27 cellular contexts compared by ENCODE assay signal in genomic region chr9:135021393-135021789, GRCh38.
DNase-seq lines count a peak whose midpoint lies in the region; ATAC-seq, FAIRE-seq and TF ChIP-seq lines count a peak whose summit lies in the region.
"Had no signal": no experiment of that assay in that cellular context is flagged by ENCODE, and none has a peak within 500 bp of the region (broad histone marks: within the 10 kb centered on the region; RNA-seq: fewer than 3 reads in every experiment).

No MANE protein-coding gene starts in this region.

- H3K79me2 ChIP-seq in neural cell (replicated peaks; ENCODE audit: insufficient read depth, low read length) (no peaks in the 10 kb centered on the region), osteoblast (ENCODE audit: insufficient read depth, low read length) (no peaks in the 10 kb centered on the region)

- DNase-seq in cardiac septum (ENCODE audit: low spot score) (peak; percentile 70), right cardiac atrium (no peak), osteoblast (ENCODE audit: insufficient read length, low spot score, missing footprints) (peak; percentile 62), GM12892 (ENCODE audit: insufficient read length) (no peak)
- no peak for DNase-seq in CD8-positive, alpha-beta T cell
- DNase-seq in stimulated activated naive CD4-positive, alpha-beta T cell (lab: John Stamatoyannopoulos, UW): no peak
- DNase-seq: 8988T; ACHN; AML-193; BE2C; CD4-positive, CD25-positive, alpha-beta regulatory T cell; CD8-positive, alpha-beta memory T cell; DMS 273 treated with DMSO at 0.1 percent for 48 hours; DMS79; EL; GDM1; HFFc6 had no signal

- no peaks in the 10 kb centered on the region for H3K9me2 ChIP-seq in neural cell (ENCODE audit: insufficient read depth, low read length)

- H3K4me3 Mint-ChIP-seq in CD8-positive, alpha-beta T cell: no peak overlapping the region
- H3K4me3 Mint-ChIP-seq: CD4-positive, CD25-positive, alpha-beta regulatory T cell; CD8-positive, alpha-beta memory T cell; GM23338; HFFc6 had no signal

- peaks cover 3% of the 10 kb centered on the region for H3K27me3 Mint-ChIP-seq in CD8-positive, alpha-beta T cell (ENCODE audit: low read depth)

- no peaks in the 10 kb centered on the region for H3K36me3 Mint-ChIP-seq in CD8-positive, alpha-beta T cell
- H3K36me3 Mint-ChIP-seq: CD4-positive, CD25-positive, alpha-beta regulatory T cell; CD8-positive, alpha-beta memory T cell had no signal

- 75% methylated on average over 8 of the region's 8 CpGs for WGBS in right cardiac atrium

- no peak for FAIRE-seq in GM12892 (lab: Jason Lieb, UNC)
- FAIRE-seq: A549, D721Med, GM12878, GM18507, H54 had no signal

- H3K9me3 ChIP-seq in right cardiac atrium (ENCODE audit: control insufficient read depth, low read length) (no peaks in the 10 kb centered on the region), neural cell (ENCODE audit: low read length) (no peaks in the 10 kb centered on the region), osteoblast (ENCODE audit: low read depth, low read length) (no peaks in the 10 kb centered on the region)
- peaks cover 0 to 11% (median 6%) of the 10 kb centered on the region in 11 experiments; a peak in 7 of 22 replicates for H3K9me3 ChIP-seq in BLaER1 treated with 17β-estradiol and CSF1 and Interleukin-3, amounts not matched to agents 10 nM and 100 nM (replicated peaks in 1 of 11)
- no peaks in the 10 kb centered on the region for H3K9me3 ChIP-seq in CD8-positive, alpha-beta T cell (ENCODE audit: low read length)
- H3K9me3 ChIP-seq: BE2C had no signal

- TF ChIP-seq POLR2A in GM12892 (IDR thresholded peaks at IDR 0.05; ENCODE audit: low read depth, low read length): no peak

- H3K9ac ChIP-seq in BLaER1 treated with 17β-estradiol and CSF1 and Interleukin-3, amounts not matched to agents 10 nM and 100 nM: peak overlapping the region in 1 of 11 experiments; percentile 7; a peak in 2 of 22 replicates
- peak overlapping the region; percentile 0 for H3K9ac ChIP-seq in neural cell (ENCODE audit: low read length)

- no peaks in the 10 kb centered on the region for H3K9me3 Mint-ChIP-seq in CD8-positive, alpha-beta T cell
- H3K9me3 Mint-ChIP-seq: CD4-positive, CD25-positive, alpha-beta regulatory T cell; CD8-positive, alpha-beta memory T cell; HFFc6 had no signal

- H2AFZ ChIP-seq in neural cell (ENCODE audit: low read depth, low read length) (no peak overlapping the region), osteoblast (ENCODE audit: low read length) (no peak overlapping the region)
- H2AFZ ChIP-seq: GM23338 had no signal

- no peak for ATAC-seq in right cardiac atrium
- no peak for ATAC-seq in CD8-positive, alpha-beta T cell
- ATAC-seq: A549, GM12878, GM23338 had no signal

- H4K20me1 ChIP-seq in BLaER1 treated with 17β-estradiol and CSF1 and Interleukin-3, amounts not matched to agents 10 nM and 100 nM: no peaks in the 10 kb centered on the region; a peak in 1 of 22 replicates
- no peaks in the 10 kb centered on the region for H4K20me1 ChIP-seq in neural cell (ENCODE audit: insufficient read depth)
- no peaks in the 10 kb centered on the region for H4K20me1 ChIP-seq in osteoblast (ENCODE audit: insufficient read depth, low read length)

- TF ChIP-seq RAD21 in neural cell (conservative IDR thresholded peaks at IDR 0.05): no peak

- CTCF ChIA-PET in CD8-positive, alpha-beta T cell (lab: Charles Lee): no interaction called here

- H3K4me3 ChIP-seq in right cardiac atrium (ENCODE audit: low read length) (no peak overlapping the region), neural cell (ENCODE audit: low read length) (no peak overlapping the region), osteoblast (ENCODE audit: insufficient read depth, low read length) (no peak overlapping the region)
- H3K4me3 ChIP-seq in BLaER1 treated with 17β-estradiol and CSF1 and Interleukin-3, amounts not matched to agents 10 nM and 100 nM: no peak overlapping the region; a peak in 1 of 20 replicates
- no peak overlapping the region for H3K4me3 ChIP-seq in CD8-positive, alpha-beta T cell (ENCODE audit: low read depth, low read length)
- H3K4me3 ChIP-seq: A549, GM12878, GM23338, HAP-1 had no signal

- no peaks in the 10 kb centered on the region for H3F3A ChIP-seq in neural cell (ENCODE audit: insufficient read depth, low read length, poor library complexity, severe bottlenecking)

- TF ChIP-seq CTCF in neural cell (IDR thresholded peaks at IDR 0.05; ENCODE audit: poor library complexity, severe bottlenecking) (no peak), osteoblast (IDR thresholded peaks at IDR 0.05; ENCODE audit: extremely low read depth, low read depth, low read length) (no peak)
- TF ChIP-seq CTCF in CD8-positive, alpha-beta T cell (IDR thresholded peaks at IDR 0.05): no peak

- H3K4me1 Mint-ChIP-seq in CD8-positive, alpha-beta T cell (ENCODE audit: low read depth): no peaks in the 10 kb centered on the region
- H3K4me1 Mint-ChIP-seq: CD4-positive, CD25-positive, alpha-beta regulatory T cell; CD8-positive, alpha-beta memory T cell; GM23338 had no signal

- POLR2A ChIA-PET in CD8-positive, alpha-beta T cell (lab: Charles Lee): no interaction called here

- H3K4me1 ChIP-seq in right cardiac atrium (ENCODE audit: control insufficient read depth, insufficient read depth, low read length) (no peaks in the 10 kb centered on the region), osteoblast (ENCODE audit: insufficient read depth, low read length) (no peaks in the 10 kb centered on the region)
- H3K4me1 ChIP-seq in BLaER1 treated with 17β-estradiol and CSF1 and Interleukin-3, amounts not matched to agents 10 nM and 100 nM: peaks cover 42 to 72% (median 70%) of the 10 kb centered on the region in 10 experiments
- no peaks in the 10 kb centered on the region for H3K4me1 ChIP-seq in CD8-positive, alpha-beta T cell (ENCODE audit: insufficient read depth, low read length)
- H3K4me1 ChIP-seq: A549, HAP-1 had no signal

- intact Hi-C loops in cardiac septum (cut with DNase I) (no loop called here), right cardiac atrium (cut with DNase I) (no loop called here)
- intact Hi-C loops in CD8-positive, alpha-beta T cell (cut with DNase I, micrococcal nuclease): no loop called here

- H3K27ac ChIP-seq in right cardiac atrium (ENCODE audit: low read length) (no peak overlapping the region), neural cell (ENCODE audit: low read length) (peak overlapping the region; percentile 24), osteoblast (ENCODE audit: low read depth, low read length) (no peak overlapping the region)
- peak overlapping the region in 1 of 11 experiments; percentile 23; a peak in 2 of 22 replicates for H3K27ac ChIP-seq in BLaER1 treated with 17β-estradiol and CSF1 and Interleukin-3, amounts not matched to agents 10 nM and 100 nM
- H3K27ac ChIP-seq in CD8-positive, alpha-beta T cell (ENCODE audit: low read depth, low read length): no peak overlapping the region
- H3K27ac ChIP-seq: A549, C4-2B had no signal

- H3K27ac Mint-ChIP-seq in CD8-positive, alpha-beta T cell: no peak overlapping the region
- H3K27ac Mint-ChIP-seq: CD4-positive, CD25-positive, alpha-beta regulatory T cell; CD8-positive, alpha-beta memory T cell; GM23338; HFFc6 had no signal

- H3K27me3 ChIP-seq in right cardiac atrium (ENCODE audit: control insufficient read depth, insufficient read depth): no peaks in the 10 kb centered on the region
- peaks cover 0 to 32% (median 0%) of the 10 kb centered on the region in 11 experiments; a peak in 3 of 22 replicates for H3K27me3 ChIP-seq in BLaER1 treated with 17β-estradiol and CSF1 and Interleukin-3, amounts not matched to agents 10 nM and 100 nM
- no peaks in the 10 kb centered on the region for H3K27me3 ChIP-seq in neural cell (ENCODE audit: insufficient read depth, low read depth, low read length)
- H3K27me3 ChIP-seq in osteoblast (ENCODE audit: insufficient read depth, low read length): peaks cover 4% of the 10 kb centered on the region
- H3K27me3 ChIP-seq in CD8-positive, alpha-beta T cell (ENCODE audit: insufficient read depth, low read length): no peaks in the 10 kb centered on the region
- H3K27me3 ChIP-seq: BE2C had no signal

- no peak for TF ChIP-seq EP300 in neural cell (conservative IDR thresholded peaks at IDR 0.05; ENCODE audit: poor library complexity, severe bottlenecking)

- no peaks in the 10 kb centered on the region for H3K36me3 ChIP-seq in BLaER1 treated with 17β-estradiol and CSF1 and Interleukin-3, amounts not matched to agents 10 nM and 100 nM
- H3K36me3 ChIP-seq in neural cell (ENCODE audit: insufficient read depth, low read length) (no peaks in the 10 kb centered on the region), osteoblast (ENCODE audit: insufficient read depth, low read length) (no peaks in the 10 kb centered on the region)
- H3K36me3 ChIP-seq in CD8-positive, alpha-beta T cell (ENCODE audit: insufficient read depth, low read length): no peaks in the 10 kb centered on the region
- H3K36me3 ChIP-seq: BE2C, HAP-1 had no signal

- H3K4me2 ChIP-seq in BLaER1 treated with 17β-estradiol and CSF1 and Interleukin-3, amounts not matched to agents 10 nM and 100 nM: peak overlapping the region; percentile 22 to 90 (median 80); a peak in 21 of 22 replicates
- H3K4me2 ChIP-seq in neural cell (ENCODE audit: low read length): no peak overlapping the region
- H3K4me2 ChIP-seq in osteoblast (ENCODE audit: insufficient read depth, low read length): no peak overlapping the region
- H3K4me2 ChIP-seq: A549, GM23338 had no signal

TF ChIP-seq in neural cell, 6 proteins besides CTCF, POLR2A, EP300 and RAD21:
- TF ChIP-seq TAF1 (IDR thresholded peaks at IDR 0.05; ENCODE audit: low read depth) (no peak), MXI1 (conservative IDR thresholded peaks at IDR 0.05; ENCODE audit: poor library complexity, severe bottlenecking) (no peak)

Comparison
In these comparisons a context has a peak if more than half of its experiments do, and no peak if none do; other contexts are left out.
1. DNase-seq: peak in cardiac septum (single experiment) and osteoblast (single experiment); none in right cardiac atrium (0 of 3), GM12892 (single experiment), CD8-positive, alpha-beta T cell (0 of 7) and stimulated activated naive CD4-positive, alpha-beta T cell (0 of 6).
2. H3K4me2 ChIP-seq: peak in BLaER1 treated with 17β-estradiol and CSF1 and Interleukin-3, amounts not matched to agents 10 nM and 100 nM (11 of 11); none in neural cell (single experiment) and osteoblast (single experiment).